Comparison of ENCODE assay signal across 10 cellular contexts in genomic region chr1:20153000-20153418, GRCh38. TPM values are rescaled to one million over a fixed set of nuclear protein-coding genes. Genes with fewer than 3 reads are reported as not detected.
DNase-seq lines count a peak whose midpoint lies in the region; TF ChIP-seq lines count a peak whose summit lies in the region.
"Had no signal": no experiment of that assay in that cellular context is flagged by ENCODE, and none has a peak within 500 bp of the region (broad histone marks: within the 10 kb centered on the region; RNA-seq: fewer than 3 reads in every experiment).

No MANE protein-coding gene starts in this region.

- TF ChIP-seq POLR2A in NB4 (IDR thresholded peaks at IDR 0.05; ENCODE audit: extremely low read depth, insufficient read length), result no peak

- no peaks in the 10 kb centered on the region for H3K27me3 ChIP-seq in muscle layer of duodenum (ENCODE audit: low read depth, low read length)

- peaks cover 2% of the 10 kb centered on the region for H3K9me3 Mint-ChIP-seq in activated CD4-positive, alpha-beta memory T cell treated with anti-CD3 and anti-CD28 coated beads for 36 hours

- no peaks in the 10 kb centered on the region for H3K36me3 ChIP-seq in muscle layer of duodenum (ENCODE audit: control insufficient read depth in 1 of 2, insufficient read depth in 2 of 2, low read length in 2 of 2)

- no peak overlapping the region for H3K4me3 ChIP-seq in AG10803 (ENCODE audit: low read length)
- no peak overlapping the region for H3K4me3 ChIP-seq in NB4 (ENCODE audit: low read depth, low read length)
- no peak overlapping the region for H3K4me3 ChIP-seq in muscle layer of duodenum (ENCODE audit: low read depth in 1 of 2, low read length in 2 of 2)

- peaks cover 3% of the 10 kb centered on the region for H3K27me3 Mint-ChIP-seq in activated CD4-positive, alpha-beta memory T cell treated with anti-CD3 and anti-CD28 coated beads for 36 hours
- H3K27me3 Mint-ChIP-seq: CD4-positive, alpha-beta T cell had no signal

- no peak overlapping the region for H3K4me3 Mint-ChIP-seq in activated CD4-positive, alpha-beta memory T cell treated with anti-CD3 and anti-CD28 coated beads for 36 hours

- H3K4me1 Mint-ChIP-seq in activated CD4-positive, alpha-beta memory T cell treated with anti-CD3 and anti-CD28 coated beads for 36 hours (ENCODE audit: low read depth), result peaks cover 14% of the 10 kb centered on the region

- H3K27ac Mint-ChIP-seq in activated CD4-positive, alpha-beta memory T cell treated with anti-CD3 and anti-CD28 coated beads for 36 hours, result no peak overlapping the region
- H3K27ac Mint-ChIP-seq: CD4-positive, alpha-beta T cell had no signal

- peaks cover 6 to 15% of the 10 kb centered on the region in 2 donors for H3K4me1 ChIP-seq in muscle layer of duodenum (ENCODE audit: control insufficient read depth in 1 of 2, insufficient read depth in 2 of 2, low read length in 2 of 2)

- intact Hi-C loops in activated CD4-positive, alpha-beta memory T cell treated with anti-CD3 and anti-CD28 coated beads for 36 hours (cut with micrococcal nuclease), result loop anchor here (1.0 to 2.0 kb wide), 3 partner anchors 52 to 235 kb away; no protein-coding TSS in a partner anchor

- H3K36me3 Mint-ChIP-seq in activated CD4-positive, alpha-beta memory T cell treated with anti-CD3 and anti-CD28 coated beads for 36 hours, result peaks cover 2% of the 10 kb centered on the region
- H3K36me3 Mint-ChIP-seq: immature natural killer cell had no signal

- TF ChIP-seq CTCF in AG10803 (conservative IDR thresholded peaks at IDR 0.05; ENCODE audit: low read length) (no peak), NB4 (IDR thresholded peaks at IDR 0.05; ENCODE audit: low read depth, low read length) (no peak)

- peak; percentile 63 for DNase-seq in AG10803 (ENCODE audit: low read depth)
- peak; percentile 45 for DNase-seq in NB4 (ENCODE audit: low read depth)
- DNase-seq in fibroblast of gingiva (ENCODE audit: low read depth), result peak; percentile 29
- no peak for DNase-seq in NCI-H510A (lab: John Stamatoyannopoulos, UW)
- DNase-seq in activated CD4-positive, alpha-beta memory T cell treated with anti-CD3 and anti-CD28 coated beads for 36 hours, result no peak
- no peak for DNase-seq in NCI-H2081 treated with DMSO at 0.1 percent for 48 hours (lab: John Stamatoyannopoulos, UW)
- DNase-seq in NCI-H446 (lab: John Stamatoyannopoulos, UW), result no peak

- POLR2A ChIA-PET in activated CD4-positive, alpha-beta memory T cell treated with anti-CD3 and anti-CD28 coated beads for 36 hours (lab: Charles Lee), result no interaction called here

- peak overlapping the region; percentile 14 for H3K27ac ChIP-seq in muscle layer of duodenum (ENCODE audit: low read length)

- no peaks in the 10 kb centered on the region for H3K9me3 ChIP-seq in muscle layer of duodenum (ENCODE audit: control insufficient read depth in 1 of 2, low read length in 2 of 2)

- CTCF ChIA-PET in activated CD4-positive, alpha-beta memory T cell treated with anti-CD3 and anti-CD28 coated beads for 36 hours (lab: Charles Lee), result interaction anchor here (0.6 to 5.5 kb wide), 18 partner anchors 8 to 243 kb away, joined by 3 to 52 read pairs (median 4); no protein-coding TSS in a partner anchor

RNA-seq across cellular contexts. Expression of gene PLA2G2F, which starts 13.9 kb away (rescaled TPM):
- total RNA-seq in activated CD4-positive, alpha-beta memory T cell treated with anti-CD3 and anti-CD28 coated beads for 36 hours, result not detected
- total RNA-seq: CD4-positive, alpha-beta T cell had no signal

RNA-seq across cellular contexts. Expression of gene UBXN10, which starts 32.9 kb away (rescaled TPM):
- under 1 TPM; 0.53 to 0.55 TPM for total RNA-seq in activated CD4-positive, alpha-beta memory T cell treated with anti-CD3 and anti-CD28 coated beads for 36 hours

RNA-seq across cellular contexts. Expression of gene PLA2G2C, which starts 33.3 kb away (rescaled TPM):
- total RNA-seq in activated CD4-positive, alpha-beta memory T cell treated with anti-CD3 and anti-CD28 coated beads for 36 hours, result under 1 TPM; 0.43 to 0.44 TPM
- total RNA-seq: CD4-positive, alpha-beta T cell had no signal

RNA-seq across cellular contexts. Expression of gene PLA2G2D, which starts 33.7 kb away (rescaled TPM):
- under 1 TPM in 1 of 2 experiments, not detected in 1; 0.07 TPM for total RNA-seq in activated CD4-positive, alpha-beta memory T cell treated with anti-CD3 and anti-CD28 coated beads for 36 hours
- total RNA-seq: CD4-positive, alpha-beta T cell had no signal

Comparison
In these comparisons a context has a peak if more than half of its experiments do, and no peak if none do; other contexts are left out.
1. DNase-seq: peak in AG10803 (single experiment), NB4 (single experiment) and fibroblast of gingiva (single experiment); none in NCI-H510A (single experiment), activated CD4-positive, alpha-beta memory T cell treated with anti-CD3 and anti-CD28 coated beads for 36 hours (single experiment), NCI-H2081 treated with DMSO at 0.1 percent for 48 hours (single experiment) and NCI-H446 (0 of 2).